In the genomic region with DNA sequence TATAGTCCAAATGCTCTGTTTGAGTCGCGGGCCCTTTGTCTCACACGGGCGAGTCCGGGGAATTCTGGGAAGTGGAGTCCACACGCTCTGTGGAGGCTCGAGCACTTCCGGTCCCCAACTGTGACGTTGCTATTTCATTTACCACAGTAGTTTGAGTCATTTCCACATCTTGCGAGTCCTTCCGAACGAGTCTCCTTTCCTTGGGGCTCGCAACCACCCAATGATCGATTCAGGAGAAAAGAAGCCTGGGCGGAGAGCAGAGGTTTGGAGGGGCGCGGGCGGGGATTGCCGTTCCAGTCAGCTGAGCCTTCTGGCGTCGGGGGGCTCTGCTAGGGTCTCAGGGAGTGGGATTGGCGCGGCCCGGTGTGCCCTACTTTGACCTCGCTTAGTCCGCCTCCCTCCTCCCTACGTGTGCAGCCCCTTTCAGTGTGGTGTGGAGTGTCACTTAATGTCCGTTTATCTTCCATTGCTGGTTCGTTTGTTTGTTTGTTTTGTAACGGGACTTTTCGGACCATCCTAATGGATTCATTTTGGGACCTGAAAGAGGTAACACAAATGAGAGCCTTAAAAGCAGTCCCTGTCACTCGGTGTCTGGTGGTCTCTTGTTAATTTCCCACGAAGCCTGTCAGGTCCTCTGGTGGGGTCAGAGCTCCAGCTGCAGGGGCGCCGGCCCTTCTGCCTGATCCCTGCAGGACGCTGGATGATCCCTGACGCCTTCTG, we compare ENCODE assay signal across 8 cellular contexts. TPM values are rescaled to one million over a fixed set of nuclear protein-coding genes. Genes with fewer than 3 reads are reported as not detected.
DNase-seq lines count a peak whose midpoint lies in the region; ATAC-seq and TF ChIP-seq lines count a peak whose summit lies in the region.

A gene (plus strand): TSS at position 163 of the 720 bp plus-strand sequence. CDS start 58 bp downstream, at position 221.

- H3K27ac Mint-ChIP-seq in activated T-helper 17 cell treated with anti-CD3 and anti-CD28 coated beads, Interleukin-2, amount 50 U/mL, for 72 hours: peak within 1 kb of the TSS; percentile 88
- peak within 1 kb of the TSS; percentile 75 to 90 for H3K27ac Mint-ChIP-seq in natural killer cell treated with Interleukin-12 subunit alpha and Interleukin-12 subunit beta and Interleukin-15 and Interleukin-18, amount 100 ng/mL, for 72 hours

- peaks cover 44% of the 10 kb centered on the region for H3K36me3 Mint-ChIP-seq in activated T-helper 17 cell treated with anti-CD3 and anti-CD28 coated beads, Interleukin-2, amount 50 U/mL, for 72 hours (ENCODE audit: low read depth)
- peaks cover 62% of the 10 kb centered on the region for H3K36me3 Mint-ChIP-seq in natural killer cell treated with Interleukin-12 subunit alpha and Interleukin-12 subunit beta and Interleukin-15 and Interleukin-18, amount 100 ng/mL, for 72 hours

- peak; percentile 74 for DNase-seq in Caki2 (ENCODE audit: low read depth)
- DNase-seq in RPMI7951 (ENCODE audit: low read depth): peak; percentile 94
- peak; percentile 93 for DNase-seq in fibroblast of pulmonary artery (ENCODE audit: low read depth)
- peak; percentile 87 for DNase-seq in natural killer cell treated with Interleukin-12 subunit alpha and Interleukin-12 subunit beta and Interleukin-15 and Interleukin-18, amount 100 ng/mL, for 72 hours (ENCODE audit: low spot score)
- peak; percentile 36 to 72 (median 67) for DNase-seq in stimulated activated naive CD4-positive, alpha-beta T cell (lab: John Stamatoyannopoulos, UW)

- peak within 1 kb of the TSS; percentile 90 for H3K4me3 ChIP-seq in fibroblast of pulmonary artery (replicated peaks; ENCODE audit: low read depth, low read length)

- TF ChIP-seq CTCF in fibroblast of pulmonary artery (IDR thresholded peaks at IDR 0.05; ENCODE audit: low read length, missing control alignments): no peak

- TF ChIP-seq EP300 in Ishikawa (IDR thresholded peaks at IDR 0.05; ENCODE audit: borderline replicate concordance): no peak

- H3K27me3 Mint-ChIP-seq in activated T-helper 17 cell treated with anti-CD3 and anti-CD28 coated beads, Interleukin-2, amount 50 U/mL, for 72 hours: no peaks in the 10 kb centered on the region
- peaks cover 16 to 27% of the 10 kb centered on the region in 2 donors for H3K27me3 Mint-ChIP-seq in natural killer cell treated with Interleukin-12 subunit alpha and Interleukin-12 subunit beta and Interleukin-15 and Interleukin-18, amount 100 ng/mL, for 72 hours

- TF ChIP-seq RAD21 in Ishikawa (IDR thresholded peaks at IDR 0.05; ENCODE audit: low read depth): no peak

- in situ Hi-C loops in Caki2 (cut with HindIII; ENCODE audit: low pct_unique_long_range_greater_than_20kb, low sequenced_read_pairs): no loop called here

- peaks cover 20% of the 10 kb centered on the region for H3K4me1 Mint-ChIP-seq in activated T-helper 17 cell treated with anti-CD3 and anti-CD28 coated beads, Interleukin-2, amount 50 U/mL, for 72 hours
- H3K4me1 Mint-ChIP-seq in natural killer cell treated with Interleukin-12 subunit alpha and Interleukin-12 subunit beta and Interleukin-15 and Interleukin-18, amount 100 ng/mL, for 72 hours (ENCODE audit: low read depth in 2 of 2): peaks cover 18 to 30% of the 10 kb centered on the region in 2 donors

- peak within 1 kb of the TSS; percentile 89 for H3K4me3 Mint-ChIP-seq in activated T-helper 17 cell treated with anti-CD3 and anti-CD28 coated beads, Interleukin-2, amount 50 U/mL, for 72 hours
- H3K4me3 Mint-ChIP-seq in natural killer cell treated with Interleukin-12 subunit alpha and Interleukin-12 subunit beta and Interleukin-15 and Interleukin-18, amount 100 ng/mL, for 72 hours: peak within 1 kb of the TSS; percentile 96

- ATAC-seq in GM21390 (IDR thresholded peaks at IDR 0.05; ENCODE audit: unreplicated experiment): peak; percentile 89
- peak; percentile 100 for ATAC-seq in activated T-helper 17 cell treated with anti-CD3 and anti-CD28 coated beads, Interleukin-2, amount 50 U/mL, for 72 hours (replicated peaks)
- peak; percentile 98 to 99 for ATAC-seq in natural killer cell treated with Interleukin-12 subunit alpha and Interleukin-12 subunit beta and Interleukin-15 and Interleukin-18, amount 100 ng/mL, for 72 hours

- peaks cover 15% of the 10 kb centered on the region for H3K9me3 Mint-ChIP-seq in activated T-helper 17 cell treated with anti-CD3 and anti-CD28 coated beads, Interleukin-2, amount 50 U/mL, for 72 hours
- peaks cover 21% of the 10 kb centered on the region for H3K9me3 Mint-ChIP-seq in natural killer cell treated with Interleukin-12 subunit alpha and Interleukin-12 subunit beta and Interleukin-15 and Interleukin-18, amount 100 ng/mL, for 72 hours

TF ChIP-seq in Ishikawa, 13 proteins besides CTCF, POLR2A, EP300 and RAD21:
- TF ChIP-seq, protein P1, sequence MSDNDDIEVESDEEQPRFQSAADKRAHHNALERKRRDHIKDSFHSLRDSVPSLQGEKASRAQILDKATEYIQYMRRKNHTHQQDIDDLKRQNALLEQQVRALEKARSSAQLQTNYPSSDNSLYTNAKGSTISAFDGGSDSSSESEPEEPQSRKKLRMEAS (IDR thresholded peaks at IDR 0.05): 0 out of 2 replicates have a peak, but pooled peaks have one; percentile 15
- TF ChIP-seq YY1 (IDR thresholded peaks at IDR 0.05; ENCODE audit: low read depth) (0 out of 2 replicates have a peak, but pooled peaks have one; percentile 20), TCF12 (IDR thresholded peaks at IDR 0.05; ENCODE audit: low read depth) (no peak), CREB1 (IDR thresholded peaks at IDR 0.05; ENCODE audit: low read depth) (peak; percentile 78)

RNA-seq across cellular contexts. Expression of the gene that starts here (rescaled TPM):
- total RNA-seq in Caki2 (2014; rRNA removed; shearing (Covaris generic); ENCODE audit: low replicate concordance): 8.2 and 9.8 TPM in 2 replicates
- 4.8 and 6.2 TPM in 2 replicates for total RNA-seq in RPMI7951 (2014; rRNA removed; shearing (Covaris generic))
- 1 to 10 TPM; 1.6 to 3.6 TPM for total RNA-seq in activated T-helper 17 cell treated with anti-CD3 and anti-CD28 coated beads, Interleukin-2, amount 50 U/mL, for 72 hours
- total RNA-seq in natural killer cell treated with Interleukin-12 subunit alpha and Interleukin-12 subunit beta and Interleukin-15 and Interleukin-18, amount 100 ng/mL, for 72 hours: 1 to 10 TPM; 2.2 to 4.8 TPM

Comparison
In these comparisons a context has a peak if more than half of its experiments do, and no peak if none do; other contexts are left out.
1. Peak in every context shown above with its lines: DNase-seq, ATAC-seq and H3K4me3 ChIP-seq.